In genomic region chr6:26447257-26447656, GRCh38 we compare ENCODE assay signal across 23 cellular contexts. TPM values are rescaled to one million over a fixed set of nuclear protein-coding genes. Genes with fewer than 3 reads are reported as not detected.
DNase-seq lines count a peak whose midpoint lies in the region; ATAC-seq and TF ChIP-seq lines count a peak whose summit lies in the region.
"Had no signal": no experiment of that assay in that cellular context is flagged by ENCODE, and none has a peak within 500 bp of the region (broad histone marks: within the 10 kb centered on the region; RNA-seq: fewer than 3 reads in every experiment).

No MANE protein-coding gene starts in this region.

- no peak overlapping the region for H3K4me3 ChIP-seq in tibial artery
- H3K4me3 ChIP-seq: BLaER1, HAP-1 had no signal

- no peaks in the 10 kb centered on the region for H3K9me3 ChIP-seq in tibial artery
- H3K9me3 ChIP-seq: BLaER1, HAP-1 had no signal

- peak overlapping the region; percentile 32 for H3K27ac Mint-ChIP-seq in activated naive CD8-positive, alpha-beta T cell treated with anti-CD3 and anti-CD28 coated beads, Interleukin-2, amount 50 U/mL, for 24 hours
- no peak overlapping the region for H3K27ac Mint-ChIP-seq in activated naive CD8-positive, alpha-beta T cell treated with anti-CD3 and anti-CD28 coated beads for 36 hours
- no peak overlapping the region for H3K27ac Mint-ChIP-seq in activated T-helper 17 cell treated with anti-CD3 and anti-CD28 coated beads, Interleukin-2, amount 50 U/mL, for 72 hours
- H3K27ac Mint-ChIP-seq in memory B cell = peak overlapping the region; percentile 67
- H3K27ac Mint-ChIP-seq: B cell; CD4-positive, alpha-beta T cell; HFFc6 had no signal

- no peaks in the 10 kb centered on the region for H3K9me3 Mint-ChIP-seq in activated naive CD8-positive, alpha-beta T cell treated with anti-CD3 and anti-CD28 coated beads, Interleukin-2, amount 50 U/mL, for 24 hours
- no peaks in the 10 kb centered on the region for H3K9me3 Mint-ChIP-seq in activated naive CD8-positive, alpha-beta T cell treated with anti-CD3 and anti-CD28 coated beads for 36 hours
- H3K9me3 Mint-ChIP-seq in activated T-helper 17 cell treated with anti-CD3 and anti-CD28 coated beads, Interleukin-2, amount 50 U/mL, for 72 hours = no peaks in the 10 kb centered on the region
- no peaks in the 10 kb centered on the region for H3K9me3 Mint-ChIP-seq in memory B cell
- H3K9me3 Mint-ChIP-seq: CD4-positive, alpha-beta T cell; HFFc6 had no signal

- H3K27ac ChIP-seq in tibial artery = no peak overlapping the region
- H3K27ac ChIP-seq: 22Rv1, BLaER1, C4-2B had no signal

- peaks cover 0 to 36% (median 5%) of the 10 kb centered on the region in 3 donors for H3K36me3 ChIP-seq in tibial artery
- H3K36me3 ChIP-seq: HAP-1 had no signal

- no peaks in the 10 kb centered on the region for H3K27me3 Mint-ChIP-seq in activated naive CD8-positive, alpha-beta T cell treated with anti-CD3 and anti-CD28 coated beads, Interleukin-2, amount 50 U/mL, for 24 hours
- H3K27me3 Mint-ChIP-seq in activated naive CD8-positive, alpha-beta T cell treated with anti-CD3 and anti-CD28 coated beads for 36 hours = no peaks in the 10 kb centered on the region
- no peaks in the 10 kb centered on the region for H3K27me3 Mint-ChIP-seq in activated T-helper 17 cell treated with anti-CD3 and anti-CD28 coated beads, Interleukin-2, amount 50 U/mL, for 72 hours
- no peaks in the 10 kb centered on the region for H3K27me3 Mint-ChIP-seq in memory B cell
- H3K27me3 Mint-ChIP-seq: B cell; CD4-positive, alpha-beta T cell had no signal

- no peak for TF ChIP-seq CTCF in tibial artery (IDR thresholded peaks at IDR 0.05)

- H3K27me3 ChIP-seq in tibial artery = no peaks in the 10 kb centered on the region
- H3K27me3 ChIP-seq: BLaER1 had no signal

- no peak for DNase-seq in activated naive CD8-positive, alpha-beta T cell treated with anti-CD3 and anti-CD28 coated beads, Interleukin-2, amount 50 U/mL, for 24 hours
- no peak for DNase-seq in activated naive CD8-positive, alpha-beta T cell treated with anti-CD3 and anti-CD28 coated beads for 36 hours
- DNase-seq in memory B cell (ENCODE audit: low spot score in 2 of 2) = no peak
- DNase-seq in NCI-H226 = no peak
- no peak for DNase-seq in SIG-M5 (lab: John Stamatoyannopoulos, UW)
- no peak for DNase-seq in tibial artery
- DNase-seq: Calu3; CD4-positive, alpha-beta T cell; COR-L47; DMS53; DMS79 treated with DMSO at 0.1 percent for 48 hours; GF-D8; GOT3; HFFc6 had no signal

- H3K36me3 Mint-ChIP-seq in activated naive CD8-positive, alpha-beta T cell treated with anti-CD3 and anti-CD28 coated beads, Interleukin-2, amount 50 U/mL, for 24 hours (ENCODE audit: low read depth) = peaks cover 43% of the 10 kb centered on the region
- peaks cover 48% of the 10 kb centered on the region for H3K36me3 Mint-ChIP-seq in activated naive CD8-positive, alpha-beta T cell treated with anti-CD3 and anti-CD28 coated beads for 36 hours
- H3K36me3 Mint-ChIP-seq in activated T-helper 17 cell treated with anti-CD3 and anti-CD28 coated beads, Interleukin-2, amount 50 U/mL, for 72 hours (ENCODE audit: low read depth) = peaks cover 97% of the 10 kb centered on the region
- peaks cover 48% of the 10 kb centered on the region for H3K36me3 Mint-ChIP-seq in memory B cell

- H3K4me1 ChIP-seq in tibial artery = no peaks in the 10 kb centered on the region
- H3K4me1 ChIP-seq: HAP-1 had no signal

- intact Hi-C loops in tibial artery (cut with DNase I; ENCODE audit: low total_unique reads) = no loop called here

- no peak for ATAC-seq in activated naive CD8-positive, alpha-beta T cell treated with anti-CD3 and anti-CD28 coated beads, Interleukin-2, amount 50 U/mL, for 24 hours
- no peak for ATAC-seq in activated T-helper 17 cell treated with anti-CD3 and anti-CD28 coated beads, Interleukin-2, amount 50 U/mL, for 72 hours (replicated peaks)
- ATAC-seq in memory B cell (ENCODE audit: low read depth) = no peak
- no peak for ATAC-seq in HG03025 (IDR thresholded peaks at IDR 0.05; ENCODE audit: low FRiP score, unreplicated experiment)

- peaks cover 52% of the 10 kb centered on the region for H3K4me1 Mint-ChIP-seq in activated naive CD8-positive, alpha-beta T cell treated with anti-CD3 and anti-CD28 coated beads, Interleukin-2, amount 50 U/mL, for 24 hours
- peaks cover 51% of the 10 kb centered on the region for H3K4me1 Mint-ChIP-seq in activated naive CD8-positive, alpha-beta T cell treated with anti-CD3 and anti-CD28 coated beads for 36 hours
- H3K4me1 Mint-ChIP-seq in activated T-helper 17 cell treated with anti-CD3 and anti-CD28 coated beads, Interleukin-2, amount 50 U/mL, for 72 hours = peaks cover 22% of the 10 kb centered on the region
- peaks cover 24% of the 10 kb centered on the region for H3K4me1 Mint-ChIP-seq in memory B cell

- no peak overlapping the region for H3K4me3 Mint-ChIP-seq in activated naive CD8-positive, alpha-beta T cell treated with anti-CD3 and anti-CD28 coated beads, Interleukin-2, amount 50 U/mL, for 24 hours
- H3K4me3 Mint-ChIP-seq in activated naive CD8-positive, alpha-beta T cell treated with anti-CD3 and anti-CD28 coated beads for 36 hours = no peak overlapping the region
- peak overlapping the region; percentile 99 for H3K4me3 Mint-ChIP-seq in activated T-helper 17 cell treated with anti-CD3 and anti-CD28 coated beads, Interleukin-2, amount 50 U/mL, for 72 hours
- H3K4me3 Mint-ChIP-seq in memory B cell = no peak overlapping the region
- H3K4me3 Mint-ChIP-seq: B cell; CD4-positive, alpha-beta T cell; HFFc6 had no signal

RNA-seq across cellular contexts. Expression of gene BTN3A3, which starts 7.0 kb away (rescaled TPM):
- 10 to 100 TPM; 28.8 to 30.1 TPM for total RNA-seq in activated naive CD8-positive, alpha-beta T cell treated with anti-CD3 and anti-CD28 coated beads for 36 hours
- total RNA-seq in activated T-helper 17 cell treated with anti-CD3 and anti-CD28 coated beads, Interleukin-2, amount 50 U/mL, for 72 hours = 10 to 100 TPM; 31.1 to 77.1 TPM

RNA-seq across cellular contexts. Expression of gene BTN2A1, which starts 10.5 kb away (rescaled TPM):
- 10 to 100 TPM; 19.0 to 21.3 TPM for total RNA-seq in activated naive CD8-positive, alpha-beta T cell treated with anti-CD3 and anti-CD28 coated beads for 36 hours
- total RNA-seq in activated T-helper 17 cell treated with anti-CD3 and anti-CD28 coated beads, Interleukin-2, amount 50 U/mL, for 72 hours = 10 to 100 TPM; 26.1 to 36.3 TPM

RNA-seq across cellular contexts. Expression of gene BTN3A1, which starts 45.2 kb away (rescaled TPM):
- 10 to 100 TPM; 19.0 to 20.7 TPM for total RNA-seq in activated naive CD8-positive, alpha-beta T cell treated with anti-CD3 and anti-CD28 coated beads for 36 hours
- total RNA-seq in activated T-helper 17 cell treated with anti-CD3 and anti-CD28 coated beads, Interleukin-2, amount 50 U/mL, for 72 hours = 10 to 100 TPM; 35.1 to 70.0 TPM

RNA-seq across cellular contexts. Expression of gene BTN1A1, which starts 52.8 kb away (rescaled TPM):
- under 1 TPM; 0.14 to 0.16 TPM for total RNA-seq in activated naive CD8-positive, alpha-beta T cell treated with anti-CD3 and anti-CD28 coated beads for 36 hours
- total RNA-seq in activated T-helper 17 cell treated with anti-CD3 and anti-CD28 coated beads, Interleukin-2, amount 50 U/mL, for 72 hours = under 1 TPM in 1 of 2 donors, not detected in 1; 0.21 TPM
- total RNA-seq: Calu3; CD4-positive, alpha-beta T cell; Daoy; G401; HFFc6 had no signal

Comparison
In these comparisons a context has a peak if more than half of its experiments do, and no peak if none do; other contexts are left out.
1. H3K27ac Mint-ChIP-seq: peak in activated naive CD8-positive, alpha-beta T cell treated with anti-CD3 and anti-CD28 coated beads, Interleukin-2, amount 50 U/mL, for 24 hours (single experiment) and memory B cell (single experiment); none in activated naive CD8-positive, alpha-beta T cell treated with anti-CD3 and anti-CD28 coated beads for 36 hours (single experiment) and activated T-helper 17 cell treated with anti-CD3 and anti-CD28 coated beads, Interleukin-2, amount 50 U/mL, for 72 hours (single experiment).